In genomic region chr5:139458580-139459407, GRCh38 we compare ENCODE assay signal across 8 cellular contexts. TPM values are rescaled to one million over a fixed set of nuclear protein-coding genes. Genes with fewer than 3 reads are reported as not detected.
A peak's percentile ranks its signal among the peaks of the same experiment; 100 is the strongest.
DNase-seq lines count a peak whose midpoint lies in the region; ATAC-seq lines count a peak whose summit lies in the region.

No MANE protein-coding gene starts in this region.

- H3K4me3 ChIP-seq in skin epidermis, result no peak overlapping the region

- H3K27ac ChIP-seq in skin epidermis, result peak overlapping the region in 19 of 21 experiments; percentile 19 to 88 (median 66)

- peak; percentile 60 for DNase-seq in activated CD4-positive, alpha-beta T cell treated with anti-CD3 and anti-CD28 coated beads for 1 hour
- DNase-seq in dermis blood vessel endothelial cell (peak; percentile 85), DMS79 (lab: John Stamatoyannopoulos, UW) (no peak), NCI-H1092 treated with DMSO at 0.1 percent for 48 hours (lab: John Stamatoyannopoulos, UW) (no peak), NCI-H345 (lab: John Stamatoyannopoulos, UW) (no peak)

- ATAC-seq in GM18909 (IDR thresholded peaks at IDR 0.05; ENCODE audit: poor library complexity, unreplicated experiment) (peak; percentile 60), HG03196 (IDR thresholded peaks at IDR 0.05; ENCODE audit: unreplicated experiment) (peak; percentile 55)

RNA-seq across cellular contexts. Expression of gene ECSCR, which starts 3.7 kb away (rescaled TPM):
- 404 and 423 TPM in 2 replicates for total RNA-seq in dermis blood vessel endothelial cell

RNA-seq across cellular contexts. Expression of gene SMIM33, which starts 12.0 kb away (rescaled TPM):
- not detected in 2 replicates for total RNA-seq in dermis blood vessel endothelial cell

RNA-seq across cellular contexts. Expression of gene DNAJC18, which starts 19.5 kb away (rescaled TPM):
- 8.6 and 9.0 TPM in 2 replicates for total RNA-seq in dermis blood vessel endothelial cell

RNA-seq across cellular contexts. Expression of gene STING1, which starts 23.8 kb away (rescaled TPM):
- total RNA-seq in dermis blood vessel endothelial cell, result 36.9 and 69.6 TPM in 2 replicates

RNA-seq across cellular contexts. Expression of gene SPATA24, which starts 54.9 kb away (rescaled TPM):
- total RNA-seq in dermis blood vessel endothelial cell, result 8.0 and 10.0 TPM in 2 replicates

Comparison
In these comparisons a context has a peak if more than half of its experiments do, and no peak if none do; other contexts are left out.
1. DNase-seq: peak in activated CD4-positive, alpha-beta T cell treated with anti-CD3 and anti-CD28 coated beads for 1 hour (single experiment) and dermis blood vessel endothelial cell (single experiment); none in DMS79 (single experiment), NCI-H1092 treated with DMSO at 0.1 percent for 48 hours (single experiment) and NCI-H345 (single experiment).